15 cellular contexts compared by ENCODE assay signal in genomic region chr2:51472300-51472699, GRCh38.
DNase-seq lines count a peak whose midpoint lies in the region; ATAC-seq lines count a peak whose summit lies in the region.
"Had no signal": no experiment of that assay in that cellular context is flagged by ENCODE, and none has a peak within 500 bp of the region (broad histone marks: within the 10 kb centered on the region; RNA-seq: fewer than 3 reads in every experiment).

No MANE protein-coding gene starts in this region.

- no peaks in the 10 kb centered on the region for H3K4me1 Mint-ChIP-seq in T-helper 17 cell
- H3K4me1 Mint-ChIP-seq: B cell had no signal

- no peaks in the 10 kb centered on the region for H3K9me3 ChIP-seq in adipocyte (ENCODE audit: control insufficient read depth, low read length)
- no peaks in the 10 kb centered on the region for H3K9me3 ChIP-seq in T-helper 17 cell (ENCODE audit: control insufficient read depth, low read length, poor library complexity, severe bottlenecking)
- H3K9me3 ChIP-seq: BLaER1 treated with 17β-estradiol and CSF1 and Interleukin-3, amounts not matched to agents 10 nM and 100 nM; HAP-1 had no signal

- H3K9ac ChIP-seq in adipocyte (ENCODE audit: low read length): no peak overlapping the region
- H3K9ac ChIP-seq: BLaER1 treated with 17β-estradiol and CSF1 and Interleukin-3, amounts not matched to agents 10 nM and 100 nM had no signal

- no peaks in the 10 kb centered on the region for H3K27me3 Mint-ChIP-seq in T-helper 17 cell
- H3K27me3 Mint-ChIP-seq: B cell had no signal

- no peaks in the 10 kb centered on the region for H3K36me3 Mint-ChIP-seq in T-helper 17 cell (ENCODE audit: low read depth)
- H3K36me3 Mint-ChIP-seq: CD8-positive, alpha-beta T cell had no signal

- DNase-seq in GM03348 (ENCODE audit: low spot score) (peak; percentile 2), adipocyte (ENCODE audit: low read depth) (peak; percentile 3), fibroblast of peridontal ligament (ENCODE audit: extremely low read depth) (peak; percentile 8), stromal cell of bone marrow (ENCODE audit: low read depth) (peak; percentile 6), GOT3 (lab: John Stamatoyannopoulos, UW) (no peak), NCI-H1105 (lab: John Stamatoyannopoulos, UW) (no peak), T-helper 17 cell (no peak)
- DNase-seq: Calu3; CD8-positive, alpha-beta T cell; DMS79 treated with DMSO at 0.1 percent for 48 hours; GF-D8 had no signal

- no peaks in the 10 kb centered on the region for H3K4me1 ChIP-seq in adipocyte (ENCODE audit: control insufficient read depth, insufficient read depth, low read length)
- H3K4me1 ChIP-seq: BLaER1 treated with 17β-estradiol and CSF1 and Interleukin-3, amounts not matched to agents 10 nM and 100 nM; HAP-1 had no signal

- H3K27ac Mint-ChIP-seq in T-helper 17 cell: no peak overlapping the region
- H3K27ac Mint-ChIP-seq: B cell; CD8-positive, alpha-beta T cell had no signal

- H3K27me3 ChIP-seq in adipocyte (replicated peaks; ENCODE audit: control insufficient read depth, insufficient read depth, low read length): no peaks in the 10 kb centered on the region
- H3K27me3 ChIP-seq: BLaER1 treated with 17β-estradiol and CSF1 and Interleukin-3, amounts not matched to agents 10 nM and 100 nM had no signal

- no peak for ATAC-seq in T-helper 17 cell
- ATAC-seq: CD8-positive, alpha-beta T cell; GM12878 had no signal

- H3K36me3 ChIP-seq in adipocyte (ENCODE audit: control insufficient read depth, insufficient read depth, low read length, severe bottlenecking): no peaks in the 10 kb centered on the region
- H3K36me3 ChIP-seq: BLaER1 treated with 17β-estradiol and CSF1 and Interleukin-3, amounts not matched to agents 10 nM and 100 nM; HAP-1 had no signal

- no peak overlapping the region for H3K4me3 ChIP-seq in adipocyte (ENCODE audit: low read length)
- H3K4me3 ChIP-seq: BLaER1 treated with 17β-estradiol and CSF1 and Interleukin-3, amounts not matched to agents 10 nM and 100 nM; GM12878; HAP-1 had no signal

- no peak overlapping the region for H3K4me3 Mint-ChIP-seq in T-helper 17 cell
- H3K4me3 Mint-ChIP-seq: B cell; CD8-positive, alpha-beta T cell had no signal

Comparison
In these comparisons a context has a peak if more than half of its experiments do, and no peak if none do; other contexts are left out.
1. DNase-seq: peak in GM03348 (single experiment), adipocyte (single experiment), fibroblast of peridontal ligament (single experiment) and stromal cell of bone marrow (single experiment); none in GOT3 (single experiment), NCI-H1105 (single experiment) and T-helper 17 cell (0 of 3).